19 cellular contexts compared by ENCODE assay signal in the genomic region with DNA sequence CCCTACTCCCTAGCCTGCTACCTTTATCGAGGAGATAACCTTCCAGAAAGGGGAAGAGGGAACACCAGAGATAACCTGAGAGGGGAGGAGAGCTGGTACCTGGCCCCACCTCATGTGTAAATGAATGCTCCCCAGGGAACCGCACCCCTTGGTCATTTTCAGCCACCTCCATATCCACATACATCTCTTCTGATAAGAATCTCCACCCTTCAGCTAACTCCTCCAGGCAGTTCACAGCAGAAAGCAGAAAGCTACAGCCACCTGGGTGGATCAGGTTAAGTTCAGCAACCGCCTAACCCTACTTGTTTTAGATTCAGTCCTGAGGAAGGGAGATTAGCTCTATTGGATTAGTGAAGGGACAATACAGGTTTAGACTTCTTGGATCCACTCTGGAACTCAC. TPM values are rescaled to one million over a fixed set of nuclear protein-coding genes. Genes with fewer than 3 reads are reported as not detected.
DNase-seq lines count a peak whose midpoint lies in the region; ATAC-seq and TF ChIP-seq lines count a peak whose summit lies in the region.
"Had no signal": no experiment of that assay in that cellular context is flagged by ENCODE, and none has a peak within 500 bp of the region (broad histone marks: within the 10 kb centered on the region; RNA-seq: fewer than 3 reads in every experiment).

No MANE protein-coding gene starts in this region.

- peak overlapping the region; percentile 69 for H3K27ac Mint-ChIP-seq in activated CD4-positive, alpha-beta T cell treated with anti-CD3 and anti-CD28 coated beads for 36 hours
- peak overlapping the region; percentile 82 for H3K27ac Mint-ChIP-seq in activated naive CD8-positive, alpha-beta T cell treated with anti-CD3 and anti-CD28 coated beads, Interleukin-2, amount 50 U/mL, for 24 hours
- H3K27ac Mint-ChIP-seq: CD8-positive, alpha-beta T cell; GM23338 had no signal

- peaks cover 4% of the 10 kb centered on the region for H3K27me3 Mint-ChIP-seq in activated CD4-positive, alpha-beta T cell treated with anti-CD3 and anti-CD28 coated beads for 36 hours
- peaks cover 9% of the 10 kb centered on the region for H3K27me3 Mint-ChIP-seq in activated naive CD8-positive, alpha-beta T cell treated with anti-CD3 and anti-CD28 coated beads, Interleukin-2, amount 50 U/mL, for 24 hours

- in situ Hi-C loops in mammary epithelial cell (cut with MboI; ENCODE audit: low sequenced_read_pairs in 2 of 2), result no loop called here

- no peak for TF ChIP-seq CTCF in OCI-LY3 (IDR thresholded peaks at IDR 0.05; ENCODE audit: low read depth, low read length)
- no peak for TF ChIP-seq CTCF in breast epithelium (IDR thresholded peaks at IDR 0.05)
- TF ChIP-seq CTCF in mammary epithelial cell (conservative IDR thresholded peaks at IDR 0.05 in 1 of 2, IDR thresholded peaks at IDR 0.05 in 1 of 2; ENCODE audit: extremely low read depth in 1 of 2, insufficient read depth in 1 of 2, low read depth in 1 of 2, low read length in 2 of 2), result no peak

- H4K20me1 ChIP-seq in OCI-LY3 (ENCODE audit: insufficient read depth, low read length), result no peaks in the 10 kb centered on the region
- no peaks in the 10 kb centered on the region for H4K20me1 ChIP-seq in mammary epithelial cell (ENCODE audit: insufficient read depth, low read length)
- H4K20me1 ChIP-seq: BLaER1 had no signal

- H2AFZ ChIP-seq in OCI-LY3 (ENCODE audit: low read depth, low read length) (no peak overlapping the region), mammary epithelial cell (ENCODE audit: low read depth, low read length) (no peak overlapping the region)
- H2AFZ ChIP-seq: GM23338 had no signal

- POLR2A ChIA-PET in activated CD4-positive, alpha-beta T cell treated with anti-CD3 and anti-CD28 coated beads for 36 hours (lab: Charles Lee), result no interaction called here

- no peak for TF ChIP-seq POLR2A in breast epithelium (IDR thresholded peaks at IDR 0.05)

- no peak overlapping the region for H3K4me3 Mint-ChIP-seq in activated CD4-positive, alpha-beta T cell treated with anti-CD3 and anti-CD28 coated beads for 36 hours
- no peak overlapping the region for H3K4me3 Mint-ChIP-seq in activated naive CD8-positive, alpha-beta T cell treated with anti-CD3 and anti-CD28 coated beads, Interleukin-2, amount 50 U/mL, for 24 hours
- H3K4me3 Mint-ChIP-seq: CD8-positive, alpha-beta T cell; GM23338 had no signal

- no peaks in the 10 kb centered on the region for H3K36me3 Mint-ChIP-seq in activated CD4-positive, alpha-beta T cell treated with anti-CD3 and anti-CD28 coated beads for 36 hours (ENCODE audit: low read depth)
- H3K36me3 Mint-ChIP-seq in activated naive CD8-positive, alpha-beta T cell treated with anti-CD3 and anti-CD28 coated beads, Interleukin-2, amount 50 U/mL, for 24 hours (ENCODE audit: low read depth), result peaks cover 5% of the 10 kb centered on the region
- H3K36me3 Mint-ChIP-seq: CD8-positive, alpha-beta T cell had no signal

- no peaks in the 10 kb centered on the region for H3K9me3 Mint-ChIP-seq in activated CD4-positive, alpha-beta T cell treated with anti-CD3 and anti-CD28 coated beads for 36 hours (ENCODE audit: low read depth)
- H3K9me3 Mint-ChIP-seq in activated naive CD8-positive, alpha-beta T cell treated with anti-CD3 and anti-CD28 coated beads, Interleukin-2, amount 50 U/mL, for 24 hours, result no peaks in the 10 kb centered on the region
- H3K9me3 Mint-ChIP-seq: CD8-positive, alpha-beta T cell; GM23338 had no signal

- H3K27ac ChIP-seq in OCI-LY3 (ENCODE audit: low read length), result no peak overlapping the region
- H3K27ac ChIP-seq in breast epithelium, result no peak overlapping the region
- no peak overlapping the region for H3K27ac ChIP-seq in mammary epithelial cell (ENCODE audit: insufficient read depth, low read depth, low read length)
- H3K27ac ChIP-seq: 22Rv1, BLaER1 had no signal

- H3K27me3 ChIP-seq in OCI-LY3 (ENCODE audit: low read depth, low read length) (0 out of 2 replicates have a peak, but pooled peaks cover 8% of the 10 kb centered on the region), mucosa of stomach (ENCODE audit: control insufficient read depth, insufficient read depth, low read length) (no peaks in the 10 kb centered on the region), breast epithelium (no peaks in the 10 kb centered on the region), mammary epithelial cell (ENCODE audit: insufficient read depth, low read length) (no peaks in the 10 kb centered on the region)
- H3K27me3 ChIP-seq: BLaER1 had no signal

- H3K9ac ChIP-seq in OCI-LY3 (ENCODE audit: low read length) (no peak overlapping the region), mucosa of stomach (ENCODE audit: low read length) (peak overlapping the region; percentile 8), mammary epithelial cell (ENCODE audit: insufficient read depth, low read length) (no peak overlapping the region)
- H3K9ac ChIP-seq: BLaER1 had no signal

- BruUV-seq in mammary epithelial cell (replicated peaks; lab: Mats Ljungman, UMichigan), result no TSS peak

- peaks cover 56% of the 10 kb centered on the region for H3K4me1 Mint-ChIP-seq in activated CD4-positive, alpha-beta T cell treated with anti-CD3 and anti-CD28 coated beads for 36 hours
- peaks cover 71% of the 10 kb centered on the region for H3K4me1 Mint-ChIP-seq in activated naive CD8-positive, alpha-beta T cell treated with anti-CD3 and anti-CD28 coated beads, Interleukin-2, amount 50 U/mL, for 24 hours

- H3K9me3 ChIP-seq in OCI-LY3 (ENCODE audit: insufficient read depth, low read length) (no peaks in the 10 kb centered on the region), mucosa of stomach (ENCODE audit: control insufficient read depth, low read length) (no peaks in the 10 kb centered on the region), breast epithelium (no peaks in the 10 kb centered on the region), mammary epithelial cell (replicated peaks; ENCODE audit: insufficient read depth, low read length) (no peaks in the 10 kb centered on the region)
- H3K9me3 ChIP-seq: BLaER1 had no signal

- ATAC-seq in activated CD4-positive, alpha-beta T cell treated with anti-CD3 and anti-CD28 coated beads for 36 hours, result no peak
- ATAC-seq in activated naive CD8-positive, alpha-beta T cell treated with anti-CD3 and anti-CD28 coated beads, Interleukin-2, amount 50 U/mL, for 24 hours, result no peak
- ATAC-seq in GM21381 (IDR thresholded peaks at IDR 0.05; ENCODE audit: unreplicated experiment), result no peak
- ATAC-seq: CD8-positive, alpha-beta T cell; GM23338 had no signal

- dilution Hi-C loops in mammary epithelial cell (cut with HindIII; ENCODE audit: low sequenced_read_pairs), result no loop called here

- CTCF ChIA-PET in activated CD4-positive, alpha-beta T cell treated with anti-CD3 and anti-CD28 coated beads for 36 hours (lab: Charles Lee), result interaction anchor here (0.9 to 1.1 kb wide), 2 partner anchors 9 to 20 kb away, joined by 3 to 6 read pairs; no protein-coding TSS in a partner anchor
- CTCF ChIA-PET in mammary epithelial cell (lab: Charles Lee; ENCODE audit: low non-redundant PET), result no interaction called here

- H3K4me3 ChIP-seq in OCI-LY3 (ENCODE audit: low read length), result no peak overlapping the region
- no peak overlapping the region for H3K4me3 ChIP-seq in mucosa of stomach (ENCODE audit: low read length)
- H3K4me3 ChIP-seq in breast epithelium, result no peak overlapping the region
- no peak overlapping the region for H3K4me3 ChIP-seq in mammary epithelial cell (replicated peaks in 1 of 3; ENCODE audit: insufficient read depth in 1 of 3, low read depth in 2 of 3, low read length in 3 of 3)
- H3K4me3 ChIP-seq: BLaER1, GM23338 had no signal

- intact Hi-C loops in activated CD4-positive, alpha-beta T cell treated with anti-CD3 and anti-CD28 coated beads for 36 hours (cut with DNase I, micrococcal nuclease), result loop anchor here (5.0 to 10.0 kb wide), 2 partner anchors 361 to 818 kb away; a partner anchor contains a TSS
- intact Hi-C loops in breast epithelium (cut with DNase I; ENCODE audit: low total_unique reads), result no loop called here
- intact Hi-C loops in mammary epithelial cell (cut with micrococcal nuclease), result no loop called here

- H3K4me1 ChIP-seq in OCI-LY3 (ENCODE audit: low read length) (peaks cover 59% of the 10 kb centered on the region), mucosa of stomach (ENCODE audit: control insufficient read depth, insufficient read depth, low read length) (peaks cover 55% of the 10 kb centered on the region), breast epithelium (no peaks in the 10 kb centered on the region), mammary epithelial cell (ENCODE audit: insufficient read depth, low read length) (peaks cover 36% of the 10 kb centered on the region)

- H3K4me2 ChIP-seq in OCI-LY3 (ENCODE audit: low read length) (peak overlapping the region; percentile 31; the same call in 1 of the 2 replicates), mammary epithelial cell (ENCODE audit: insufficient read depth, low read depth, low read length) (no peak overlapping the region)
- H3K4me2 ChIP-seq: BLaER1, GM23338 had no signal

- H3K79me2 ChIP-seq in OCI-LY3 (ENCODE audit: low read length), result no peaks in the 10 kb centered on the region
- H3K79me2 ChIP-seq in mammary epithelial cell (ENCODE audit: insufficient read depth, low read length), result no peaks in the 10 kb centered on the region

- 98% methylated on average over 3 of the region's 3 CpGs for WGBS in mammary epithelial cell (ENCODE audit: low coverage, missing lambda C conversion rate)

- no peak for DNase-seq in activated CD4-positive, alpha-beta T cell treated with anti-CD3 and anti-CD28 coated beads for 36 hours
- no peak for DNase-seq in activated CD4-positive, alpha-beta T cell treated with anti-CD3 and anti-CD28 coated beads for 4 hours
- no peak for DNase-seq in activated naive CD8-positive, alpha-beta T cell treated with anti-CD3 and anti-CD28 coated beads, Interleukin-2, amount 50 U/mL, for 24 hours
- DNase-seq in breast epithelium (ENCODE audit: low spot score in 2 of 2) (no peak), mammary epithelial cell (no peak)
- DNase-seq: CD8-positive, alpha-beta T cell; KG1; NCI-H1048; NCI-H1436 treated with DMSO at 0.1 percent for 48 hours; NCI-H510A treated with DMSO at 0.1 percent for 48 hours; SHP77 treated with DMSO at 0.1 percent for 48 hours had no signal

- H3K36me3 ChIP-seq in OCI-LY3 (replicated peaks; ENCODE audit: low read depth, low read length) (no peaks in the 10 kb centered on the region), mucosa of stomach (ENCODE audit: control insufficient read depth, insufficient read depth, low read length) (no peaks in the 10 kb centered on the region), breast epithelium (no peaks in the 10 kb centered on the region), mammary epithelial cell (ENCODE audit: insufficient read depth, low read length) (no peaks in the 10 kb centered on the region)
- H3K36me3 ChIP-seq: BLaER1 had no signal

RNA-seq across cellular contexts. Expression of a gene that starts 38.0 kb away (rescaled TPM):
- under 1 TPM; 0.11 to 0.34 TPM for total RNA-seq in activated CD4-positive, alpha-beta T cell treated with anti-CD3 and anti-CD28 coated beads for 36 hours
- total RNA-seq in breast epithelium (100 to 1,000 TPM in 1 of 3 donors, 10 to 100 TPM in 2; 27.4 to 170 (median 46.9) TPM), mammary epithelial cell (not detected)
- not detected for polyA plus RNA-seq in mammary epithelial cell
- not detected for polyA minus RNA-seq in mammary epithelial cell
- total RNA-seq: CD8-positive, alpha-beta T cell; G401; RPMI7951 had no signal

Comparison
In these comparisons a context has a peak if more than half of its experiments do, and no peak if none do; other contexts are left out.
1. RNA of a gene that starts 38.0 kb away (total RNA-seq): 27.4 to 170 TPM in breast epithelium; 0.11 to 0.34 TPM in activated CD4-positive, alpha-beta T cell treated with anti-CD3 and anti-CD28 coated beads for 36 hours and not detected in mammary epithelial cell; every median in the first group is over 10 times any median in the second.
2. intact Hi-C loops: an anchor here in activated CD4-positive, alpha-beta T cell treated with anti-CD3 and anti-CD28 coated beads for 36 hours (5.0 to 10.0 kb wide); none called in breast epithelium and mammary epithelial cell.